ENCODE assay signal across 11 cellular contexts in genomic region chr19:4972509-4973230, GRCh38. TPM values are rescaled to one million over a fixed set of nuclear protein-coding genes. Genes with fewer than 3 reads are reported as not detected.
DNase-seq lines count a peak whose midpoint lies in the region; ATAC-seq, FAIRE-seq and TF ChIP-seq lines count a peak whose summit lies in the region.
"Had no signal": no experiment of that assay in that cellular context is flagged by ENCODE, and none has a peak within 500 bp of the region (broad histone marks: within the 10 kb centered on the region; RNA-seq: fewer than 3 reads in every experiment).

No MANE protein-coding gene starts in this region.

- H3K36me3 ChIP-seq in HepG2 (replicated peaks in 1 of 2; ENCODE audit: control insufficient read depth in 1 of 2, insufficient read depth in 2 of 2, low read length in 2 of 2): peaks cover 4 to 13% of the 10 kb centered on the region in 2 experiments; a peak in 2 of 5 replicates

- H3K79me2 ChIP-seq in HepG2 (ENCODE audit: insufficient read depth, low read length): peaks cover 71% of the 10 kb centered on the region

- H4K20me1 ChIP-seq in HepG2 (ENCODE audit: insufficient read depth, low read length): peaks cover 55% of the 10 kb centered on the region

- H3K4me3 Mint-ChIP-seq in MCF 10A (ENCODE audit: unreplicated experiment): peak overlapping the region; percentile 83
- H3K4me3 Mint-ChIP-seq: memory B cell had no signal

- 3% methylated on average over 6 of the region's 12 CpGs for WGBS in HepG2 (ENCODE audit: low lambda C conversion rate)

- no peak overlapping the region for H2AFZ ChIP-seq in HepG2 (ENCODE audit: low read length)

- H3K27me3 Mint-ChIP-seq in MCF 10A (ENCODE audit: insufficient read depth, unreplicated experiment): no peaks in the 10 kb centered on the region
- H3K27me3 Mint-ChIP-seq: memory B cell had no signal

- peaks cover 61% of the 10 kb centered on the region for H3K4me1 ChIP-seq in HepG2 (ENCODE audit: insufficient read depth, low read length)

- BruUV-seq in MCF 10A (replicated peaks; lab: Mats Ljungman, UMichigan): no TSS peak
- BruUV-seq in HepG2 (replicated peaks; lab: Mats Ljungman, UMichigan): no TSS peak

- ATAC-seq in HepG2: peak; percentile 5; the same call in 1 of the 3 replicates
- no peak for ATAC-seq in stimulated activated naive CD8-positive, alpha-beta T cell treated with anti-CD3 and anti-CD28 coated beads, Interleukin-15, Interleukin-2, amounts not matched to agents 100 U/mL and 50 U/mL, for 24 hours
- ATAC-seq in HG03025 (IDR thresholded peaks at IDR 0.05; ENCODE audit: low FRiP score, unreplicated experiment): no peak

- H3K9me3 ChIP-seq in HepG2 (ENCODE audit: low read length): no peaks in the 10 kb centered on the region

- H3K4me1 Mint-ChIP-seq in MCF 10A (ENCODE audit: insufficient read depth, unreplicated experiment): peaks cover 52% of the 10 kb centered on the region

- peak overlapping the region; percentile 66 for H3K27ac Mint-ChIP-seq in MCF 10A (ENCODE audit: low read depth, unreplicated experiment)
- H3K27ac Mint-ChIP-seq: memory B cell had no signal

- H3K9me3 Mint-ChIP-seq in MCF 10A (ENCODE audit: unreplicated experiment): no peaks in the 10 kb centered on the region
- H3K9me3 Mint-ChIP-seq: memory B cell had no signal

- H3K27ac ChIP-seq in HepG2 (ENCODE audit: extremely low read length, insufficient read depth, low read length): peak overlapping the region; percentile 48

- DNase-seq in AG10803 (ENCODE audit: low read depth) (peak; percentile 69), HT-29 (ENCODE audit: low spot score) (peak; percentile 38), MCF 10A (ENCODE audit: unreplicated experiment) (peak; percentile 74), HepG2 (ENCODE audit: low spot score) (peak; percentile 74), midbrain (lab: John Stamatoyannopoulos, UW) (no peak), DMS153 (lab: John Stamatoyannopoulos, UW) (no peak)
- no peak for DNase-seq in stimulated activated naive CD8-positive, alpha-beta T cell treated with anti-CD3 and anti-CD28 coated beads, Interleukin-15, Interleukin-2, amounts not matched to agents 100 U/mL and 50 U/mL, for 24 hours
- DNase-seq: NCI-H345, T-helper 1 cell had no signal

- peaks cover 48% of the 10 kb centered on the region for H3K36me3 Mint-ChIP-seq in MCF 10A (ENCODE audit: insufficient read depth, unreplicated experiment)

- no peak for TF ChIP-seq EP300 in HepG2 (IDR thresholded peaks at IDR 0.05; ENCODE audit: low read depth in 2 of 2, low read length in 2 of 2)
- no peak for TF ChIP-seq EP300 in HepG2 (CRISPR knock-in tag; IDR thresholded peaks at IDR 0.05; ENCODE audit: borderline replicate concordance)

- POLR2A ChIA-PET in MCF 10A (lab: Yijun Ruan, JAX): interaction anchor here (0.5 to 7.3 kb wide), 8 partner anchors 42 to 584 kb away, joined by 3 to 85 read pairs (median 4); partner anchors contain the start of gene PLIN3
- POLR2A ChIA-PET in HepG2 (lab: Yijun Ruan, JAX): interaction anchor here (1.1 to 2.4 kb wide), 4 partner anchors 30 to 102 kb away, joined by 3 to 9 read pairs (median 5); no protein-coding TSS in a partner anchor

- TF ChIP-seq CTCF in AG10803 (conservative IDR thresholded peaks at IDR 0.05; ENCODE audit: low read length) (no peak), MCF 10A (IDR thresholded peaks at IDR 0.05; ENCODE audit: unreplicated experiment) (no peak), HepG2 (CRISPR knock-in tag; IDR thresholded peaks at IDR 0.05) (no peak)

- TF ChIP-seq POLR2A in HepG2 (IDR thresholded peaks at IDR 0.05; ENCODE audit: insufficient read depth in 1 of 2, low read depth in 2 of 2, low read length in 2 of 2): 0 out of 4 replicates have a peak, but pooled peaks of 1 of the 2 experiments have one; percentile 19

- in situ Hi-C loops in HepG2 (cut with HindIII; ENCODE audit: extremely low pct_ligation_motif_present, low pct_unique_long_range_greater_than_20kb): no loop called here

- no peaks in the 10 kb centered on the region; a peak in 1 of 5 replicates for H3K27me3 ChIP-seq in HepG2 (ENCODE audit: control insufficient read depth in 1 of 2, insufficient read depth in 2 of 2, low read length in 2 of 2)

- H3K9ac ChIP-seq in HepG2 (ENCODE audit: insufficient read depth, low read depth, low read length): peak overlapping the region; percentile 73

- intact Hi-C loops in MCF 10A (cut with micrococcal nuclease) (loop anchor here (5.0 kb wide), 1 partner anchor 60 kb away; no protein-coding TSS in a partner anchor), HepG2 (cut with micrococcal nuclease; ENCODE audit: unreplicated experiment) (no loop called here)

- no peak overlapping the region for H3K4me3 ChIP-seq in AG10803 (ENCODE audit: low read length)
- peak overlapping the region; percentile 32 to 82 (median 73); a peak in 5 of 6 replicates for H3K4me3 ChIP-seq in HepG2 (replicated peaks in 1 of 3; ENCODE audit: insufficient read depth in 1 of 3, low read depth in 2 of 3, low read length in 3 of 3)

- peak overlapping the region; percentile 97 for H3K4me2 ChIP-seq in HepG2 (ENCODE audit: low read depth, low read length)

- no peak for TF ChIP-seq RAD21 in HepG2 (CRISPR knock-in tag; IDR thresholded peaks at IDR 0.05)

- peak; percentile 49 for FAIRE-seq in HepG2 (lab: Jason Lieb, UNC)

- CTCF ChIA-PET in MCF 10A (lab: Yijun Ruan, JAX) (interaction anchor here (0.6 to 1.6 kb wide), 4 partner anchors 58 to 716 kb away, joined by 3 to 5 read pairs (median 4); no protein-coding TSS in a partner anchor), HepG2 (lab: Yijun Ruan, JAX; ENCODE audit: low intra/inter-chr PET ratio, low total read pairs) (interaction anchor here (1.5 kb wide), 1 partner anchor 59 kb away, joined by 4 read pairs; no protein-coding TSS in a partner anchor)

TF ChIP-seq in HepG2, 621 proteins besides CTCF, POLR2A, EP300 and RAD21 (continues in another document):
- TF ChIP-seq ZNF766 (CRISPR knock-in tag; IDR thresholded peaks at IDR 0.05; ENCODE audit: borderline replicate concordance): no peak
- peak; percentile 65; the same call in 1 of the 2 replicates for TF ChIP-seq ZBTB7B (CRISPR knock-in tag; IDR thresholded peaks at IDR 0.05)
- peak; percentile 60; the same call in 1 of the 2 replicates for TF ChIP-seq ZNF136 (CRISPR knock-in tag; IDR thresholded peaks at IDR 0.05; ENCODE audit: low read depth)
- TF ChIP-seq HOXD1 (CRISPR knock-in tag; IDR thresholded peaks at IDR 0.05): no peak
- peak; percentile 55; the same call in 1 of the 2 replicates for TF ChIP-seq HDAC1 (CRISPR knock-in tag; IDR thresholded peaks at IDR 0.05)
- TF ChIP-seq ETV5 (CRISPR knock-in tag; IDR thresholded peaks at IDR 0.05; ENCODE audit: borderline replicate concordance): peak; percentile 52; the same call in 1 of the 2 replicates
- TF ChIP-seq SAP130 (CRISPR knock-in tag; IDR thresholded peaks at IDR 0.05; ENCODE audit: low read depth): peak; percentile 76
- TF ChIP-seq HNF4G (IDR thresholded peaks at IDR 0.05; ENCODE audit: borderline replicate concordance, low read depth, low read length): peak; percentile 31; the same call in 1 of the 2 replicates
- no peak for TF ChIP-seq HNF4G (CRISPR knock-in tag; IDR thresholded peaks at IDR 0.05; ENCODE audit: borderline replicate concordance, low read depth)
- TF ChIP-seq BRD4 (CRISPR knock-in tag; IDR thresholded peaks at IDR 0.05): no peak
- 0 out of 2 replicates have a peak, but pooled peaks have one; percentile 48 for TF ChIP-seq ZNF430 (CRISPR knock-in tag; IDR thresholded peaks at IDR 0.05)
- peak; percentile 56 for TF ChIP-seq TBX2 (CRISPR knock-in tag; IDR thresholded peaks at IDR 0.05; ENCODE audit: borderline replicate concordance)
- peak; percentile 51; the same call in 1 of the 2 replicates for TF ChIP-seq NCOR1 (IDR thresholded peaks at IDR 0.05; ENCODE audit: borderline replicate concordance, low read length)
- TF ChIP-seq ZFX (CRISPR knock-in tag; IDR thresholded peaks at IDR 0.05; ENCODE audit: low read depth): peak; percentile 68
- peak; percentile 63 for TF ChIP-seq TCF7 (IDR thresholded peaks at IDR 0.05; ENCODE audit: low read depth)
- TF ChIP-seq LCORL (IDR thresholded peaks at IDR 0.05): no peak
- TF ChIP-seq LCORL (CRISPR knock-in tag; IDR thresholded peaks at IDR 0.05): peak; percentile 69

RNA-seq across cellular contexts. Expression of gene KDM4B, which starts 3.8 kb away (rescaled TPM):
- total RNA-seq in HT-29 (2014; rRNA removed; shearing (Covaris generic)): 7.2 and 7.8 TPM in 2 replicates
- total RNA-seq in MCF 10A (2022) (34.4 and 36.3 TPM in 2 replicates), HepG2 (2016; rRNA removed; fragmentation: Illumina TruSeq; extraction: Trizol) (4.4 and 4.9 TPM in 2 replicates)
- total RNA-seq in HepG2 (2016; cell fraction: cytosol; rRNA removed; fragmentation: Illumina TruSeq; extraction: Trizol; ENCODE audit: low read depth): 8.2 and 11.5 TPM in 2 replicates
- 3.5 and 4.9 TPM in 2 replicates for total RNA-seq in HepG2 (2016; cell fraction: insoluble cytoplasmic fraction; rRNA removed; fragmentation: Illumina TruSeq; extraction: Trizol)
- 3.1 and 3.8 TPM in 2 replicates for total RNA-seq in HepG2 (2016; cell fraction: membrane; rRNA removed; fragmentation: Illumina TruSeq; extraction: Trizol)
- 3.9 and 4.5 TPM in 2 replicates for total RNA-seq in HepG2 (2016; cell fraction: nucleus; rRNA removed; fragmentation: Illumina TruSeq; extraction: Trizol)
- polyA plus RNA-seq in HepG2 (2011; rRNA removed): 14.6 and 18.6 TPM in 2 replicates
- polyA plus RNA-seq in HepG2 (2011; cell fraction: cytosol; rRNA removed): 6.9 and 11.2 TPM in 2 replicates
- polyA plus RNA-seq in HepG2 (2011; cell fraction: nucleus; rRNA removed): 33.5 and 43.5 TPM in 2 replicates
- 13.7 TPM in 2 replicates for polyA plus RNA-seq in HepG2 (2012)
- 0.49 and 0.51 TPM in 2 replicates for polyA plus RNA-seq in HepG2 (2016; cell fraction: cytosol; fragmentation: Illumina TruSeq; extraction: Trizol; ENCODE audit: low read depth)
- polyA plus RNA-seq in HepG2 (2016; cell fraction: insoluble cytoplasmic fraction; fragmentation: Illumina TruSeq; extraction: Trizol; ENCODE audit: low read depth): 4.1 and 5.2 TPM in 2 replicates
- polyA plus RNA-seq in HepG2 (2016; cell fraction: membrane; fragmentation: Illumina TruSeq; extraction: Trizol; ENCODE audit: low read depth): 0.86 and 1.2 TPM in 2 replicates
- 7.8 and 9.0 TPM in 2 replicates for polyA plus RNA-seq in HepG2 (2016; cell fraction: nucleus; fragmentation: Illumina TruSeq; extraction: Trizol; ENCODE audit: insufficient read depth, low read depth)
- 27.9 and 166 TPM in 2 replicates for polyA minus RNA-seq in HepG2 (2011; rRNA and poly(A)+ RNA removed; ENCODE audit: low replicate concordance)
- polyA minus RNA-seq in HepG2 (2011; cell fraction: cytosol; rRNA and poly(A)+ RNA removed): 29.8 and 30.8 TPM in 2 replicates
- 29.2 and 30.7 TPM in 2 replicates for polyA minus RNA-seq in HepG2 (2011; cell fraction: nucleus; rRNA and poly(A)+ RNA removed)

Comparison
In these comparisons a context has a peak if more than half of its experiments do, and no peak if none do; other contexts are left out.
1. DNase-seq: peak in AG10803 (single experiment), HT-29 (single experiment), MCF 10A (single experiment) and HepG2 (single experiment); none in stimulated activated naive CD8-positive, alpha-beta T cell treated with anti-CD3 and anti-CD28 coated beads, Interleukin-15, Interleukin-2, amounts not matched to agents 100 U/mL and 50 U/mL, for 24 hours (single experiment), midbrain (single experiment) and DMS153 (single experiment).